ENCODE assay signal across 14 cellular contexts in the genomic region with DNA sequence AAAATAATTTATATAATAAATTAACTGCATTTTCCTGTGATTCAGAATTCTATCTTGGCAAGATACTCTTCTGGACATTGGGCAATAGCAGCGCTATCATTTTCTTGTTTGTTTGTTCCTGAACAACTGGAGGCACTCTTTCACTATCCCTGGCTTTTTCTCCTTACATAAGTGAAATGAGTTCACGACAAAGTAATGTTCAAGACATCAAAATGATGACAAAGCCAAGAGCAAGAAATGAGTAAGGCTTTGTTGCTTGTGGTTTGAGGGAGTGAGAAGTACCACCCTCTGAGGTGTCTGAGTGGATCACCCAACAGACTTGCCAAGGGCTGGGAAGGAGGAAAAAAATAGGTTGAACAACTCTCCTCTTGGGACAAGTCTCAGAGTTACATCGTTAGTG.
DNase-seq lines count a peak whose midpoint lies in the region; ATAC-seq, FAIRE-seq and TF ChIP-seq lines count a peak whose summit lies in the region.
"Had no signal": no experiment of that assay in that cellular context is flagged by ENCODE, and none has a peak within 500 bp of the region (broad histone marks: within the 10 kb centered on the region; RNA-seq: fewer than 3 reads in every experiment).

No MANE protein-coding gene starts in this region.

- H3K4me3 ChIP-seq in HepG2 (replicated peaks in 1 of 3; ENCODE audit: insufficient read depth in 1 of 3, low read depth in 2 of 3, low read length in 3 of 3) (no peak overlapping the region), right lobe of liver (no peak overlapping the region), astrocyte of the cerebellum (ENCODE audit: low read depth, low read length) (no peak overlapping the region)

- H3K79me2 ChIP-seq in HepG2 (ENCODE audit: insufficient read depth, low read length), result no peaks in the 10 kb centered on the region

- intact Hi-C loops in HepG2 (cut with micrococcal nuclease; ENCODE audit: unreplicated experiment) (no loop called here), right lobe of liver (cut with DNase I) (no loop called here)

- in situ Hi-C loops in HepG2 (cut with HindIII; ENCODE audit: extremely low pct_ligation_motif_present, low pct_unique_long_range_greater_than_20kb) (no loop called here), astrocyte of the cerebellum (cut with HindIII; ENCODE audit: low sequenced_read_pairs) (no loop called here)

- POLR2A ChIA-PET in HepG2 (lab: Yijun Ruan, JAX), result no interaction called here

- CTCF ChIA-PET in HepG2 (lab: Yijun Ruan, JAX; ENCODE audit: low intra/inter-chr PET ratio, low total read pairs), result no interaction called here

- H3K4me1 ChIP-seq in HepG2 (ENCODE audit: insufficient read depth, low read length), result no peaks in the 10 kb centered on the region
- H3K4me1 ChIP-seq in right lobe of liver, result no peaks in the 10 kb centered on the region
- peaks cover 29% of the 10 kb centered on the region for H3K4me1 ChIP-seq in foreskin keratinocyte

- WGBS in HepG2 (ENCODE audit: low lambda C conversion rate), result under 1% methylated on average over 3 of the region's 3 CpGs
- WGBS in right lobe of liver (ENCODE audit: insufficient coverage, low coverage, low lambda C conversion rate, missing lambda C conversion rate), result 35% methylated on average over 3 of the region's 3 CpGs

- DNase-seq in HepG2 (ENCODE audit: low spot score) (no peak), right lobe of liver (no peak), astrocyte of the cerebellum (ENCODE audit: low read depth) (peak; percentile 58), foreskin keratinocyte (peak; percentile 99), SKM-1 (lab: John Stamatoyannopoulos, UW; ENCODE audit: unreplicated experiment) (no peak), midbrain (lab: John Stamatoyannopoulos, UW) (no peak)
- no peak for DNase-seq in activated CD8-positive, alpha-beta memory T cell treated with anti-CD3 and anti-CD28 coated beads, Interleukin-2, amount 50 U/mL, for 4 hours
- DNase-seq: activated CD4-positive, alpha-beta T cell treated with anti-CD3 and anti-CD28 coated beads, Interleukin-2, amount 50 U/mL, for 1 hour; central memory CD4-positive, alpha-beta T cell; foreskin melanocyte; left colon; stimulated activated CD4-positive, alpha-beta T cell treated with anti-CD3 and anti-CD28 coated beads, Interleukin-12 subunit alpha, Interleukin-12 subunit beta, amount 100 ng/mL, for 4 hours; stimulated activated CD8-positive, alpha-beta memory T cell treated with anti-CD3 and anti-CD28 coated beads, Interleukin-4, amount 100 ng/mL, for 48 hours had no signal

- H4K20me1 ChIP-seq in HepG2 (ENCODE audit: insufficient read depth, low read length), result no peaks in the 10 kb centered on the region

- TF ChIP-seq CTCF in HepG2 (CRISPR knock-in tag; IDR thresholded peaks at IDR 0.05), result no peak
- TF ChIP-seq CTCF in right lobe of liver (IDR thresholded peaks at IDR 0.05), result no peak
- no peak for TF ChIP-seq CTCF in astrocyte of the cerebellum (IDR thresholded peaks at IDR 0.05; ENCODE audit: low read depth, low read length, missing control alignments)
- peak; percentile 90 for TF ChIP-seq CTCF in foreskin keratinocyte (conservative IDR thresholded peaks at IDR 0.05)

- no peak for TF ChIP-seq RAD21 in HepG2 (CRISPR knock-in tag; IDR thresholded peaks at IDR 0.05)

- no peak overlapping the region for H3K4me2 ChIP-seq in HepG2 (ENCODE audit: low read depth, low read length)

- TF ChIP-seq POLR2A in HepG2 (IDR thresholded peaks at IDR 0.05; ENCODE audit: insufficient read depth in 1 of 2, low read depth in 2 of 2, low read length in 2 of 2) (no peak), right lobe of liver (IDR thresholded peaks at IDR 0.05) (no peak)

- ATAC-seq in HepG2, result no peak
- ATAC-seq in right lobe of liver, result no peak
- ATAC-seq in foreskin keratinocyte, result peak; percentile 96
- ATAC-seq in HG02798 (IDR thresholded peaks at IDR 0.05; ENCODE audit: poor library complexity, unreplicated experiment), result no peak
- ATAC-seq: left colon had no signal

- no TSS peak for BruUV-seq in HepG2 (replicated peaks; lab: Mats Ljungman, UMichigan)

- H3K27ac ChIP-seq in HepG2 (ENCODE audit: extremely low read length, insufficient read depth, low read length) (no peak overlapping the region), right lobe of liver (no peak overlapping the region), foreskin keratinocyte (peak overlapping the region; percentile 85)

- H3K9ac ChIP-seq in HepG2 (ENCODE audit: insufficient read depth, low read depth, low read length), result no peak overlapping the region

- no peak for TF ChIP-seq EP300 in HepG2 (IDR thresholded peaks at IDR 0.05; ENCODE audit: low read depth in 2 of 2, low read length in 2 of 2)
- TF ChIP-seq EP300 in HepG2 (CRISPR knock-in tag; IDR thresholded peaks at IDR 0.05; ENCODE audit: borderline replicate concordance), result no peak

- H3K27me3 ChIP-seq in HepG2 (ENCODE audit: control insufficient read depth in 1 of 2, insufficient read depth in 2 of 2, low read length in 2 of 2) (no peaks in the 10 kb centered on the region; a peak in 1 of 5 replicates), right lobe of liver (no peaks in the 10 kb centered on the region), foreskin keratinocyte (no peaks in the 10 kb centered on the region)

- FAIRE-seq in HepG2 (lab: Jason Lieb, UNC), result no peak

- H3K9me3 ChIP-seq in HepG2 (ENCODE audit: low read length), result no peaks in the 10 kb centered on the region
- no peaks in the 10 kb centered on the region for H3K9me3 ChIP-seq in right lobe of liver

- H3K36me3 ChIP-seq in HepG2 (replicated peaks in 1 of 2; ENCODE audit: control insufficient read depth in 1 of 2, insufficient read depth in 2 of 2, low read length in 2 of 2) (no peaks in the 10 kb centered on the region), right lobe of liver (no peaks in the 10 kb centered on the region)

- H2AFZ ChIP-seq in HepG2 (ENCODE audit: low read length), result no peak overlapping the region

TF ChIP-seq in HepG2, 621 proteins besides CTCF, POLR2A, EP300 and RAD21:
- TF ChIP-seq CEBPB (IDR thresholded peaks at IDR 0.05; ENCODE audit: borderline replicate concordance, low read depth, low read length) (0 out of 2 replicates have a peak, but pooled peaks have one; percentile 11), SRY (CRISPR knock-in tag; IDR thresholded peaks at IDR 0.05) (no peak)

Comparison
In these comparisons a context has a peak if more than half of its experiments do, and no peak if none do; other contexts are left out.
1. DNase-seq: peak in astrocyte of the cerebellum (single experiment) and foreskin keratinocyte (2 of 2); none in HepG2 (single experiment), right lobe of liver (0 of 3), activated CD8-positive, alpha-beta memory T cell treated with anti-CD3 and anti-CD28 coated beads, Interleukin-2, amount 50 U/mL, for 4 hours (single experiment), SKM-1 (single experiment) and midbrain (single experiment).